Comparison of ENCODE assay signal across 9 cellular contexts in the genomic region with DNA sequence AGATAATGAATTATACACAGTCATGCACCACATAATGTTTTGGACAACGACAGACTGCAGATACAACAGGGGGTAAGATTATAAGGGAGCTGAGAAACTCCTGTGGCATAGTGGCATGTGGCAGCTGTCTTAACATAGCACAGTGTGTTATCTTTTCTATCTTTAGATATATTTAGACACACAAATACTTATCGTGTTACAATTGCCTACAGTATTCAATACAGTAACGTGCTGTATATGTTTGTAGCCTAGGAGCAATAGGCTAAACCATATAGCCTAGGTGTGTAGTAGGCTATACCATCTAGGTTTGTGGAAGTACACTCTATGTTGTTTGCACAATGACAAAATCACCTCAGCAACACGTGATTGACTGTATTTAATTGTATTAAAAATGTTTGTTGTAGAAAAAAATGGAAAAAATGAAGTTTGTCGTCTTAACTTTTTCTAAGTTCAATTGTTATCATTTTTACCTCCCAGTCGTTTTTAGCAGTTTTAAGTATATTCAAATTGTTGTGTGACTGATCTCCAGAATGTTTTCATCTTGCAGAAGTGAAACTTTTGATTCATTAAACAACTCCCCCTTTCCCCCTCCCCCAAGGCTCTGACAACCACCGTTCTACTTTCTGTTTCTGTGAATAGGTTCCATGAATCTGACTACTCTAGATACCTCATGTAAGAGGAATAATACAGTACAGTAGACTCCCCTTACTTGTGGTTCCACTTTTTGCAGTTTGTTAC.
DNase-seq lines count a peak whose midpoint lies in the region; ATAC-seq and TF ChIP-seq lines count a peak whose summit lies in the region.
"Had no signal": no experiment of that assay in that cellular context is flagged by ENCODE, and none has a peak within 500 bp of the region (broad histone marks: within the 10 kb centered on the region; RNA-seq: fewer than 3 reads in every experiment).

No MANE protein-coding gene starts in this region.

- peak overlapping the region; percentile 63 to 97 (median 88) for H3K27ac Mint-ChIP-seq in CD4-positive, CD25-positive, alpha-beta regulatory T cell
- H3K27ac Mint-ChIP-seq in HFFc6 = no peak overlapping the region

- peak overlapping the region; percentile 83 for H3K27ac ChIP-seq in CD4-positive, CD25-positive, alpha-beta regulatory T cell (ENCODE audit: insufficient read depth, low read length, poor library complexity, severe bottlenecking)
- H3K27ac ChIP-seq in KMS-11 (peak overlapping the region; percentile 57), substantia nigra (ENCODE audit: low read depth, low read length, poor library complexity, severe bottlenecking) (no peak overlapping the region)

- H2AFZ ChIP-seq in KMS-11 (ENCODE audit: low read depth) = peak overlapping the region; percentile 58

- peak; percentile 83 to 87 for ATAC-seq in CD4-positive, CD25-positive, alpha-beta regulatory T cell (ENCODE audit: low read depth in 2 of 2)
- ATAC-seq in GM21381 (IDR thresholded peaks at IDR 0.05; ENCODE audit: unreplicated experiment) = peak; percentile 85

- H3K4me3 ChIP-seq in CD4-positive, CD25-positive, alpha-beta regulatory T cell (ENCODE audit: low read depth, low read length) = peak overlapping the region; percentile 83
- peak overlapping the region; percentile 35 for H3K4me3 ChIP-seq in KMS-11 (IDR thresholded peaks at IDR 0.05; ENCODE audit: insufficient read depth, low read depth, low read length)

- H3K4me1 ChIP-seq in CD4-positive, CD25-positive, alpha-beta regulatory T cell (ENCODE audit: control insufficient read depth, insufficient read depth, low read length, poor library complexity, severe bottlenecking) = peaks cover 58% of the 10 kb centered on the region
- H3K4me1 ChIP-seq in KMS-11 (ENCODE audit: low read depth, poor library complexity, severe bottlenecking) = peaks cover 66% of the 10 kb centered on the region

- peak overlapping the region; percentile 77 to 88 (median 79) for H3K4me3 Mint-ChIP-seq in CD4-positive, CD25-positive, alpha-beta regulatory T cell
- no peak overlapping the region for H3K4me3 Mint-ChIP-seq in HFFc6

- intact Hi-C loops in posterior cingulate gyrus (cut with DNase I) = no loop called here

- H3K27me3 Mint-ChIP-seq in CD4-positive, CD25-positive, alpha-beta regulatory T cell = no peaks in the 10 kb centered on the region
- H3K27me3 Mint-ChIP-seq in HFFc6 (ENCODE audit: insufficient read depth) = peaks cover 1% of the 10 kb centered on the region; the same call in 1 of the 2 replicates

- H3K9me3 Mint-ChIP-seq in CD4-positive, CD25-positive, alpha-beta regulatory T cell = peaks cover 0 to 2% (median 0%) of the 10 kb centered on the region in 7 donors
- H3K9me3 Mint-ChIP-seq in HFFc6 = no peaks in the 10 kb centered on the region

- H3K4me2 ChIP-seq in KMS-11 = peak overlapping the region; percentile 97

- DNase-seq in CD4-positive, CD25-positive, alpha-beta regulatory T cell = peak; percentile 31 to 95 (median 73)
- DNase-seq in activated T-cell treated with anti-CD3 and anti-CD28 coated beads, Interleukin-2, amount 50 U/mL, for 48 hours = peak; percentile 71 to 74
- DNase-seq in stimulated activated CD4-positive, alpha-beta T cell treated with anti-CD3 and anti-CD28 coated beads, TNF-alpha, amount 100 ng/mL, for 48 hours (ENCODE audit: low read depth in 3 of 3) = peak; percentile 55 to 77 (median 65)
- DNase-seq in posterior cingulate gyrus (no peak), substantia nigra (lab: John Stamatoyannopoulos, UW) (no peak), HFFc6 (no peak)
- DNase-seq: DND-41 had no signal

- H3K36me3 Mint-ChIP-seq in CD4-positive, CD25-positive, alpha-beta regulatory T cell = peaks cover 3% of the 10 kb centered on the region
- H3K36me3 Mint-ChIP-seq in HFFc6 (ENCODE audit: low read depth) = no peaks in the 10 kb centered on the region

- no peaks in the 10 kb centered on the region for H4K20me1 ChIP-seq in KMS-11 (ENCODE audit: insufficient read depth)

- no peak for TF ChIP-seq CTCF in KMS-11 (conservative IDR thresholded peaks at IDR 0.05; ENCODE audit: low read depth, low read length)
- no peak for TF ChIP-seq CTCF in HFFc6 (IDR thresholded peaks at IDR 0.05)

- no peaks in the 10 kb centered on the region for H3K79me2 ChIP-seq in KMS-11 (ENCODE audit: insufficient read depth, low read depth)

- H3K36me3 ChIP-seq in CD4-positive, CD25-positive, alpha-beta regulatory T cell (ENCODE audit: control insufficient read depth, insufficient read depth, low read length) = no peaks in the 10 kb centered on the region
- no peaks in the 10 kb centered on the region for H3K36me3 ChIP-seq in KMS-11 (ENCODE audit: insufficient read depth)

- peak overlapping the region; percentile 6; the same call in 1 of the 2 replicates for H3K9ac ChIP-seq in KMS-11

- peaks cover 39 to 60% (median 55%) of the 10 kb centered on the region in 4 donors for H3K4me1 Mint-ChIP-seq in CD4-positive, CD25-positive, alpha-beta regulatory T cell
- H3K4me1 Mint-ChIP-seq in HFFc6 (ENCODE audit: low read depth) = peaks cover 3% of the 10 kb centered on the region

- H3K27me3 ChIP-seq in CD4-positive, CD25-positive, alpha-beta regulatory T cell (ENCODE audit: control insufficient read depth, insufficient read depth, low read length) = no peaks in the 10 kb centered on the region
- H3K27me3 ChIP-seq in KMS-11 (ENCODE audit: insufficient read depth, low read depth) = no peaks in the 10 kb centered on the region

- no peaks in the 10 kb centered on the region for H3K9me3 ChIP-seq in CD4-positive, CD25-positive, alpha-beta regulatory T cell (ENCODE audit: control insufficient read depth in 2 of 2, low read length in 2 of 2)

Comparison
In these comparisons a context has a peak if more than half of its experiments do, and no peak if none do; other contexts are left out.
1. DNase-seq: peak in CD4-positive, CD25-positive, alpha-beta regulatory T cell (3 of 3), activated T-cell treated with anti-CD3 and anti-CD28 coated beads, Interleukin-2, amount 50 U/mL, for 48 hours (2 of 2) and stimulated activated CD4-positive, alpha-beta T cell treated with anti-CD3 and anti-CD28 coated beads, TNF-alpha, amount 100 ng/mL, for 48 hours (3 of 3); none in posterior cingulate gyrus (0 of 10), substantia nigra (0 of 49) and HFFc6 (single experiment).